In genomic region chr9:84862308-84862707, GRCh38 we compare ENCODE assay signal across 14 cellular contexts.
DNase-seq lines count a peak whose midpoint lies in the region; ATAC-seq and TF ChIP-seq lines count a peak whose summit lies in the region.
"Had no signal": no experiment of that assay in that cellular context is flagged by ENCODE, and none has a peak within 500 bp of the region (broad histone marks: within the 10 kb centered on the region; RNA-seq: fewer than 3 reads in every experiment).

No MANE protein-coding gene starts in this region.

- H3K4me1 ChIP-seq in left ventricle myocardium inferior (peaks cover 57% of the 10 kb centered on the region), mesendoderm (ENCODE audit: control insufficient read depth, low read depth, low read length) (peaks cover 2% of the 10 kb centered on the region), upper lobe of right lung (peaks cover 5% of the 10 kb centered on the region)

- H3K4me2 ChIP-seq in mesendoderm (ENCODE audit: low read length), result no peak overlapping the region

- H3K27me3 ChIP-seq in left ventricle myocardium inferior (ENCODE audit: low read depth), result no peaks in the 10 kb centered on the region
- H3K27me3 ChIP-seq in dorsolateral prefrontal cortex, result no peaks in the 10 kb centered on the region
- no peaks in the 10 kb centered on the region for H3K27me3 ChIP-seq in mesendoderm (ENCODE audit: insufficient read depth, low read length, poor library complexity)
- H3K27me3 ChIP-seq in upper lobe of right lung, result no peaks in the 10 kb centered on the region

- H2AK5ac ChIP-seq in mesendoderm (ENCODE audit: low read length), result no peak overlapping the region

- no peaks in the 10 kb centered on the region for H3K79me2 ChIP-seq in mesendoderm (ENCODE audit: control insufficient read depth, insufficient read depth, low read length)

- H3K4me3 ChIP-seq in left ventricle myocardium inferior (no peak overlapping the region), dorsolateral prefrontal cortex (no peak overlapping the region), mesendoderm (ENCODE audit: low read length) (no peak overlapping the region), upper lobe of right lung (no peak overlapping the region)
- H3K4me3 ChIP-seq: K562 had no signal

- no peak overlapping the region for H3K23ac ChIP-seq in mesendoderm (ENCODE audit: low read length)

- H3K27ac ChIP-seq in left ventricle myocardium inferior (replicated peaks) (peak overlapping the region; percentile 28), dorsolateral prefrontal cortex (peak overlapping the region in 48 of 59 donors; percentile 9 to 82 (median 48)), mesendoderm (ENCODE audit: low read depth, low read length) (no peak overlapping the region), upper lobe of right lung (peak overlapping the region; percentile 49)

- H4K5ac ChIP-seq in mesendoderm (ENCODE audit: low read length), result no peak overlapping the region

- ATAC-seq in Right ventricle myocardium superior (ENCODE audit: poor library complexity) (no peak), upper lobe of right lung (peak; percentile 28), GM18505 (IDR thresholded peaks at IDR 0.05; ENCODE audit: unreplicated experiment) (no peak)
- ATAC-seq: K562 had no signal

- no peak for TF ChIP-seq CTCF in left ventricle myocardium inferior (IDR thresholded peaks at IDR 0.05; ENCODE audit: borderline replicate concordance)
- no peak for TF ChIP-seq CTCF in dorsolateral prefrontal cortex (IDR thresholded peaks at IDR 0.05 in 54 of 56, conservative IDR thresholded peaks at IDR 0.05 in 2 of 56; ENCODE audit: low read depth in 1 of 56, partially characterized antibody in 56 of 56)
- TF ChIP-seq CTCF in upper lobe of right lung (IDR thresholded peaks at IDR 0.05), result no peak

- intact Hi-C loops in left ventricle myocardium inferior (cut with micrococcal nuclease), result no loop called here
- intact Hi-C loops in Right ventricle myocardium superior (cut with DNase I), result no loop called here
- intact Hi-C loops in dorsolateral prefrontal cortex (cut with DNase I), result no loop called here
- intact Hi-C loops in upper lobe of right lung (cut with DNase I), result no loop called here

- peak overlapping the region; percentile 31 for H3K56ac ChIP-seq in mesendoderm (ENCODE audit: low read length)

- no peak overlapping the region for H2BK15ac ChIP-seq in mesendoderm (replicated peaks; ENCODE audit: low read depth)

- H3K79me1 ChIP-seq in mesendoderm (ENCODE audit: low read length), result no peaks in the 10 kb centered on the region

- TF ChIP-seq POLR2A in GM18505 (IDR thresholded peaks at IDR 0.05; ENCODE audit: borderline replicate concordance, extremely low read depth, insufficient read depth, insufficient read length), result no peak

- H3K18ac ChIP-seq in mesendoderm (ENCODE audit: low read length), result no peak overlapping the region

- DNase-seq in left ventricle myocardium inferior (no peak), Right ventricle myocardium superior (no peak), dorsolateral prefrontal cortex (no peak), mesendoderm (no peak), upper lobe of right lung (no peak), activated gamma-delta T cell (lab: John Stamatoyannopoulos, UW) (no peak), KG1 (lab: John Stamatoyannopoulos, UW) (no peak)
- DNase-seq: C1 segment of cervical spinal cord, NCI-H1105, NCI-H187, NCI-H446 treated with DMSO at 0.1 percent for 48 hours, NCI-H774 had no signal

- no peak overlapping the region for H3K9ac ChIP-seq in mesendoderm (ENCODE audit: low read length)

- H3K36me3 ChIP-seq in left ventricle myocardium inferior, result no peaks in the 10 kb centered on the region
- H3K36me3 ChIP-seq in mesendoderm (ENCODE audit: control insufficient read depth, insufficient read depth, low read length), result no peaks in the 10 kb centered on the region
- no peaks in the 10 kb centered on the region for H3K36me3 ChIP-seq in upper lobe of right lung

- no peak overlapping the region for H2BK5ac ChIP-seq in mesendoderm (ENCODE audit: low read length)

- H4K8ac ChIP-seq in mesendoderm (ENCODE audit: low read depth, low read length), result no peak overlapping the region

- no peak overlapping the region for H3K4ac ChIP-seq in mesendoderm (ENCODE audit: low read depth, low read length)

- H3K9me3 ChIP-seq in left ventricle myocardium inferior (replicated peaks), result peaks cover 6% of the 10 kb centered on the region
- no peaks in the 10 kb centered on the region for H3K9me3 ChIP-seq in upper lobe of right lung

- no peak overlapping the region for H2BK120ac ChIP-seq in mesendoderm (ENCODE audit: low read depth, low read length)

- WGBS in mesendoderm (ENCODE audit: extremely low coverage, insufficient coverage, low lambda C conversion rate), result no CpG with 5 or more reads among the region's 7 CpGs
